Comparison of ENCODE assay signal across 14 cellular contexts in the genomic region with DNA sequence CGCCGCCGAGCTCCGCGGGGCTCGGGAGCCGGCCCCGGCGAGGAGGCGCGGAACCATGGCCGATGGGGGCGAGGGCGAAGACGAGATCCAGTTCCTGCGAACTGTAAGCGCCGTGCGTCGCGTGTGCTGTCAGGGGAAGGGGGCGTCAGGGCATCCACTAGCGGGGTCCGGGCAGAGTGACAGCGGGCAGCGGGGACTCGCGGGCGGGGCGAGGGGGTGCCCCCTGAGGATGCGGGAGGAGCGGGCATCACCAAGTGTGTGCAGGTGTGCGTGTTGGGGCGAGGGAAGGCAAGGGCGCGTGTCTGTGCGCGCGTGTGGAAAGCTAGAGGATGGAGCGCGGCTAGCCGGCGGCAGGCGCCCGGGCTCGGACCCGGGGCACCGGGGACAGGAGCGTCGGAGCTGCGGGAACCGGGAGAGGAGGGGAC. TPM values are rescaled to one million over a fixed set of nuclear protein-coding genes. Genes with fewer than 3 reads are reported as not detected.
A peak's percentile ranks its signal among the peaks of the same experiment; 100 is the strongest.
DNase-seq lines count a peak whose midpoint lies in the region; ATAC-seq, FAIRE-seq and TF ChIP-seq lines count a peak whose summit lies in the region.
"Had no signal": no experiment of that assay in that cellular context is flagged by ENCODE, and none has a peak within 500 bp of the region (broad histone marks: within the 10 kb centered on the region; RNA-seq: fewer than 3 reads in every experiment).

No MANE protein-coding gene starts in this region.

- no peak overlapping the region for H3K9ac ChIP-seq in HepG2 (ENCODE audit: insufficient read depth, low read depth, low read length)

- H3K36me3 ChIP-seq in right lobe of liver (no peaks in the 10 kb centered on the region), HepG2 (replicated peaks in 1 of 2; ENCODE audit: control insufficient read depth in 1 of 2, insufficient read depth in 2 of 2, low read length in 2 of 2) (no peaks in the 10 kb centered on the region), gastroesophageal sphincter (no peaks in the 10 kb centered on the region), ovary (no peaks in the 10 kb centered on the region)

- TF ChIP-seq EP300 in HepG2 (IDR thresholded peaks at IDR 0.05; ENCODE audit: low read depth in 2 of 2, low read length in 2 of 2) (no peak), HepG2 (CRISPR knock-in tag; IDR thresholded peaks at IDR 0.05; ENCODE audit: borderline replicate concordance) (no peak), gastroesophageal sphincter (IDR thresholded peaks at IDR 0.05) (no peak), ovary (IDR thresholded peaks at IDR 0.05) (no peak)

- TF ChIP-seq CTCF in right lobe of liver (IDR thresholded peaks at IDR 0.05) (no peak), HepG2 (CRISPR knock-in tag; IDR thresholded peaks at IDR 0.05) (no peak), gastroesophageal sphincter (IDR thresholded peaks at IDR 0.05) (no peak), ovary (IDR thresholded peaks at IDR 0.05) (no peak)

- H3K27me3 ChIP-seq in right lobe of liver (peaks cover 0 to 30% of the 10 kb centered on the region in 2 donors), HepG2 (ENCODE audit: control insufficient read depth in 1 of 2, insufficient read depth in 2 of 2, low read length in 2 of 2) (peaks cover 0 to 32% of the 10 kb centered on the region in 2 experiments; a peak in 2 of 5 replicates), gastroesophageal sphincter (peaks cover 20% of the 10 kb centered on the region), ovary (no peaks in the 10 kb centered on the region)

- DNase-seq in right lobe of liver = no peak
- DNase-seq in HepG2 (ENCODE audit: low spot score) = no peak
- peak; percentile 11 to 46 (median 37) for DNase-seq in ovary
- no peak for DNase-seq in iPS-NIHi7 (ENCODE audit: extremely low spot score)
- no peak for DNase-seq in activated T-cell treated with anti-CD3 and anti-CD28 coated beads, Interleukin-2, amount 50 U/mL, for 1 hour
- DNase-seq in HPDE6-E6E7 (ENCODE audit: extremely low spot score) = no peak
- no peak for DNase-seq in islet precursor cell
- DNase-seq: naive B cell, NCI-H226 had no signal

- H3K79me2 ChIP-seq in HepG2 (ENCODE audit: insufficient read depth, low read length) = no peaks in the 10 kb centered on the region

- in situ Hi-C loops in HepG2 (cut with HindIII; ENCODE audit: extremely low pct_ligation_motif_present, low pct_unique_long_range_greater_than_20kb) = no loop called here

- POLR2A ChIA-PET in HepG2 (lab: Yijun Ruan, JAX) = no interaction called here

- CTCF ChIA-PET in HepG2 (lab: Yijun Ruan, JAX; ENCODE audit: low intra/inter-chr PET ratio, low total read pairs) = no interaction called here

- ATAC-seq in right lobe of liver = no peak
- ATAC-seq in HepG2 = no peak; the same call in 2 of the 3 replicates
- ATAC-seq in gastroesophageal sphincter = peak; percentile 1

- no TSS peak for BruUV-seq in HepG2 (replicated peaks; lab: Mats Ljungman, UMichigan)

- WGBS in right lobe of liver (ENCODE audit: insufficient coverage, low coverage, low lambda C conversion rate, missing lambda C conversion rate) = no CpG with 5 or more reads among the region's 52 CpGs
- 62% methylated on average over 18 of the region's 52 CpGs for WGBS in HepG2 (ENCODE audit: low lambda C conversion rate)
- WGBS in gastroesophageal sphincter (ENCODE audit: low coverage in 1 of 2), 2 donors = 0% methylated on average over 5 of the region's 52 CpGs; no CpG with 5 or more reads in 1 of the 2 donors
- WGBS in ovary, 3 donors = 0% methylated on average over 32 to 52 of the region's 52 CpGs

- H3K9me3 ChIP-seq in right lobe of liver (no peaks in the 10 kb centered on the region), HepG2 (ENCODE audit: low read length) (no peaks in the 10 kb centered on the region), gastroesophageal sphincter (no peaks in the 10 kb centered on the region), ovary (no peaks in the 10 kb centered on the region)

- TF ChIP-seq POLR2A in right lobe of liver (IDR thresholded peaks at IDR 0.05) (no peak), HepG2 (IDR thresholded peaks at IDR 0.05; ENCODE audit: insufficient read depth in 1 of 2, low read depth in 2 of 2, low read length in 2 of 2) (no peak), gastroesophageal sphincter (IDR thresholded peaks at IDR 0.05) (no peak), ovary (IDR thresholded peaks at IDR 0.05) (no peak)

- H3K4me1 ChIP-seq in right lobe of liver = no peaks in the 10 kb centered on the region
- H3K4me1 ChIP-seq in HepG2 (ENCODE audit: insufficient read depth, low read length) = no peaks in the 10 kb centered on the region
- peaks cover 0 to 60% (median 0%) of the 10 kb centered on the region in 3 donors for H3K4me1 ChIP-seq in gastroesophageal sphincter
- H3K4me1 ChIP-seq in ovary (ENCODE audit: insufficient read depth) = no peaks in the 10 kb centered on the region

- H3K4me2 ChIP-seq in HepG2 (ENCODE audit: low read depth, low read length) = no peak overlapping the region

- FAIRE-seq in HepG2 (lab: Jason Lieb, UNC) = no peak

- intact Hi-C loops in right lobe of liver (cut with DNase I) = no loop called here
- intact Hi-C loops in HepG2 (cut with micrococcal nuclease; ENCODE audit: unreplicated experiment) = no loop called here
- intact Hi-C loops in ovary (cut with DNase I) = loop anchor here in 3 of 4 donors (5.0 to 10.0 kb wide), 3 partner anchors 342 to 1258 kb away; no protein-coding TSS in a partner anchor

- TF ChIP-seq RAD21 in HepG2 (CRISPR knock-in tag; IDR thresholded peaks at IDR 0.05) = no peak

- H4K20me1 ChIP-seq in HepG2 (ENCODE audit: insufficient read depth, low read length) = no peaks in the 10 kb centered on the region

- H3K27ac ChIP-seq in right lobe of liver = no peak overlapping the region
- H3K27ac ChIP-seq in HepG2 (ENCODE audit: extremely low read length, insufficient read depth, low read length) = no peak overlapping the region
- peak overlapping the region; percentile 10 to 91 (median 89) for H3K27ac ChIP-seq in gastroesophageal sphincter
- H3K27ac ChIP-seq in ovary = no peak overlapping the region

- peak overlapping the region; percentile 7 to 35 (median 23) for H3K4me3 ChIP-seq in right lobe of liver
- 0 out of 6 replicates have a peak overlapping the region, but pooled peaks of 1 of the 3 experiments have one; percentile 16 for H3K4me3 ChIP-seq in HepG2 (replicated peaks in 1 of 3; ENCODE audit: insufficient read depth in 1 of 3, low read depth in 2 of 3, low read length in 3 of 3)
- H3K4me3 ChIP-seq in gastroesophageal sphincter = peak overlapping the region; percentile 47 to 76
- peak overlapping the region; percentile 48 for H3K4me3 ChIP-seq in ovary

- H2AFZ ChIP-seq in HepG2 (ENCODE audit: low read length) = no peak overlapping the region

RNA-seq across cellular contexts. Expression of a gene that starts 0.5 kb away (rescaled TPM):
- total RNA-seq in right lobe of liver (under 1 TPM; 0.02 to 0.43 (median 0.16) TPM), HepG2 (2016; rRNA removed; fragmentation: Illumina TruSeq; extraction: Trizol) (not detected in 2 replicates), gastroesophageal sphincter (10 to 100 TPM; 27.4 to 78.8 (median 42.7) TPM), ovary (10 to 100 TPM in 2 of 7 donors, 1 to 10 TPM in 5; 3.0 to 13.8 (median 5.7) TPM)
- total RNA-seq in HepG2 (2016; cell fraction: cytosol; rRNA removed; fragmentation: Illumina TruSeq; extraction: Trizol; ENCODE audit: low read depth) = not detected in 2 replicates
- not detected in 2 replicates for total RNA-seq in HepG2 (2016; cell fraction: insoluble cytoplasmic fraction; rRNA removed; fragmentation: Illumina TruSeq; extraction: Trizol)
- total RNA-seq in HepG2 (2016; cell fraction: membrane; rRNA removed; fragmentation: Illumina TruSeq; extraction: Trizol) = not detected in 2 replicates
- not detected in 2 replicates for total RNA-seq in HepG2 (2016; cell fraction: nucleus; rRNA removed; fragmentation: Illumina TruSeq; extraction: Trizol)
- polyA plus RNA-seq in HepG2 (2011; rRNA removed) (not detected in 2 replicates), ovary (1 to 10 TPM; 3.5 to 4.9 TPM)
- polyA plus RNA-seq in HepG2 (2011; cell fraction: cytosol; rRNA removed) = not detected in 2 replicates
- not detected in 2 replicates for polyA plus RNA-seq in HepG2 (2011; cell fraction: nucleus; rRNA removed)
- not detected in 2 replicates for polyA plus RNA-seq in HepG2 (2012)
- polyA plus RNA-seq in HepG2 (2016; cell fraction: cytosol; fragmentation: Illumina TruSeq; extraction: Trizol; ENCODE audit: low read depth) = not detected in 2 replicates
- not detected in 2 replicates for polyA plus RNA-seq in HepG2 (2016; cell fraction: insoluble cytoplasmic fraction; fragmentation: Illumina TruSeq; extraction: Trizol; ENCODE audit: low read depth)
- not detected in 2 replicates for polyA plus RNA-seq in HepG2 (2016; cell fraction: membrane; fragmentation: Illumina TruSeq; extraction: Trizol; ENCODE audit: low read depth)
- not detected in 2 replicates for polyA plus RNA-seq in HepG2 (2016; cell fraction: nucleus; fragmentation: Illumina TruSeq; extraction: Trizol; ENCODE audit: insufficient read depth, low read depth)
- polyA minus RNA-seq in HepG2 (2011; rRNA and poly(A)+ RNA removed; ENCODE audit: low replicate concordance) = 15.8 TPM in 1 of 2 replicates, not detected in the other
- not detected in 2 replicates for polyA minus RNA-seq in HepG2 (2011; cell fraction: cytosol; rRNA and poly(A)+ RNA removed)
- not detected in 2 replicates for polyA minus RNA-seq in HepG2 (2011; cell fraction: nucleus; rRNA and poly(A)+ RNA removed)
- total RNA-seq: activated T-helper 1 cell treated with anti-CD3 and anti-CD28 coated beads, Interleukin-12 subunit alpha, Interleukin-12 subunit beta, Interleukin-2, Interleukin-4 antibody, amounts not matched to agents 30 ng/mL and 10 ng/mL and 1 ng/mL, durations not matched to agents 14 hours and 24 hours and 36 hours; T-helper 1 cell treated with Interleukin-12 subunit alpha and Interleukin-12 subunit beta and Interleukin-4 antibody, amounts not matched to agents 30 ng/mL and 1 ng/mL, for 36 hours had no signal

RNA-seq across cellular contexts. Expression of a gene that starts 38.2 kb away (rescaled TPM):
- total RNA-seq in right lobe of liver (not detected), HepG2 (2016; rRNA removed; fragmentation: Illumina TruSeq; extraction: Trizol) (not detected in 2 replicates), gastroesophageal sphincter (not detected), ovary (not detected)
- not detected in 2 replicates for total RNA-seq in HepG2 (2016; cell fraction: cytosol; rRNA removed; fragmentation: Illumina TruSeq; extraction: Trizol; ENCODE audit: low read depth)
- total RNA-seq in HepG2 (2016; cell fraction: insoluble cytoplasmic fraction; rRNA removed; fragmentation: Illumina TruSeq; extraction: Trizol) = not detected in 2 replicates
- total RNA-seq in HepG2 (2016; cell fraction: membrane; rRNA removed; fragmentation: Illumina TruSeq; extraction: Trizol) = not detected in 2 replicates
- total RNA-seq in HepG2 (2016; cell fraction: nucleus; rRNA removed; fragmentation: Illumina TruSeq; extraction: Trizol) = not detected in 2 replicates
- polyA plus RNA-seq in HepG2 (2011; rRNA removed) (not detected in 2 replicates), ovary (not detected)
- polyA plus RNA-seq in HepG2 (2011; cell fraction: cytosol; rRNA removed) = not detected in 2 replicates
- not detected in 2 replicates for polyA plus RNA-seq in HepG2 (2011; cell fraction: nucleus; rRNA removed)
- not detected in 2 replicates for polyA plus RNA-seq in HepG2 (2012)
- not detected in 2 replicates for polyA plus RNA-seq in HepG2 (2016; cell fraction: cytosol; fragmentation: Illumina TruSeq; extraction: Trizol; ENCODE audit: low read depth)
- polyA plus RNA-seq in HepG2 (2016; cell fraction: insoluble cytoplasmic fraction; fragmentation: Illumina TruSeq; extraction: Trizol; ENCODE audit: low read depth) = not detected in 2 replicates
- not detected in 2 replicates for polyA plus RNA-seq in HepG2 (2016; cell fraction: membrane; fragmentation: Illumina TruSeq; extraction: Trizol; ENCODE audit: low read depth)
- polyA plus RNA-seq in HepG2 (2016; cell fraction: nucleus; fragmentation: Illumina TruSeq; extraction: Trizol; ENCODE audit: insufficient read depth, low read depth) = not detected in 2 replicates
- polyA minus RNA-seq in HepG2 (2011; rRNA and poly(A)+ RNA removed; ENCODE audit: low replicate concordance) = not detected in 2 replicates
- not detected in 2 replicates for polyA minus RNA-seq in HepG2 (2011; cell fraction: cytosol; rRNA and poly(A)+ RNA removed)
- polyA minus RNA-seq in HepG2 (2011; cell fraction: nucleus; rRNA and poly(A)+ RNA removed) = not detected in 2 replicates
- total RNA-seq: activated T-helper 1 cell treated with anti-CD3 and anti-CD28 coated beads, Interleukin-12 subunit alpha, Interleukin-12 subunit beta, Interleukin-2, Interleukin-4 antibody, amounts not matched to agents 30 ng/mL and 10 ng/mL and 1 ng/mL, durations not matched to agents 14 hours and 24 hours and 36 hours; epithelial cell of proximal tubule; H4; T-helper 1 cell treated with Interleukin-12 subunit alpha and Interleukin-12 subunit beta and Interleukin-4 antibody, amounts not matched to agents 30 ng/mL and 1 ng/mL, for 36 hours had no signal

Comparison
In these comparisons a context has a peak if more than half of its experiments do, and no peak if none do; other contexts are left out.
1. DNase-seq: peak in ovary (5 of 5); none in right lobe of liver (0 of 3), HepG2 (single experiment), iPS-NIHi7 (single experiment), activated T-cell treated with anti-CD3 and anti-CD28 coated beads, Interleukin-2, amount 50 U/mL, for 1 hour (single experiment), HPDE6-E6E7 (single experiment) and islet precursor cell (single experiment).
2. H3K27ac ChIP-seq: peak in gastroesophageal sphincter (4 of 4); none in right lobe of liver (0 of 3), HepG2 (single experiment) and ovary (0 of 2).
3. intact Hi-C loops: an anchor here in ovary (5.0 to 10.0 kb wide); none called in right lobe of liver and HepG2.